In the genomic region with DNA sequence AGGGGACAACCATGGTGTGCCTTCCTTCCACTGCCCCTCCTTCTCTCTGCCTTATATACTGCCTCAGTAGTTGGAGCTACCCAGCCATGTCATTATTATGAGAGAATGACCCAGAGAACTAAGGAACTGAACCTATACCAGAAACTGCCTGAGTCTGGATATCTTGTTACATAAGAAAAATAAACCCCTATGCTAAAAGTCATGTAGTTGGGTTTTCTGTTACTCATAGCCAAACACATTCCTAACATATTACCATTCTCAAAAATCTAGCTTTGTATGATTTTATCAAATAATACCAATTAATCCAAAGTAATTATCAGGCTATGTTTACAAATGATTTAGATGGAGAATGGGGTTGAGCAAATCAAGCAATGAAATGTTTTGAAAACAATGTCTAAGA, we compare ENCODE assay signal across 16 cellular contexts.
"Had no signal": no experiment of that assay in that cellular context is flagged by ENCODE, and none has a peak within 500 bp of the region (broad histone marks: within the 10 kb centered on the region; RNA-seq: fewer than 3 reads in every experiment).

No MANE protein-coding gene starts in this region.

- H3K4me1 ChIP-seq: colonic mucosa, left ventricle myocardium inferior, stomach had no signal

- DNase-seq: activated CD4-positive, alpha-beta memory T cell treated with anti-CD3 and anti-CD28 coated beads for 36 hours; activated CD4-positive, alpha-beta T cell treated with anti-CD3 and anti-CD28 coated beads for 1 hour; activated gamma-delta T cell; activated T-cell treated with anti-CD3 and anti-CD28 coated beads, Interleukin-2, amount 50 U/mL, for 48 hours; anterior cingulate cortex; colonic mucosa; effector memory CD8-positive, alpha-beta T cell; foreskin keratinocyte; head of caudate nucleus; left ventricle myocardium inferior; mesendoderm; nephron progenitor cell; stomach; T-cell; T1000 had no signal

- H3K27ac ChIP-seq: colonic mucosa, foreskin keratinocyte, left ventricle myocardium inferior, stomach had no signal

- H3K4me3 Mint-ChIP-seq: activated CD4-positive, alpha-beta memory T cell treated with anti-CD3 and anti-CD28 coated beads for 36 hours; activated naive CD8-positive, alpha-beta T cell; effector memory CD8-positive, alpha-beta T cell; nephron progenitor cell; T-cell had no signal

- H3K36me3 Mint-ChIP-seq: activated CD4-positive, alpha-beta memory T cell treated with anti-CD3 and anti-CD28 coated beads for 36 hours; activated naive CD8-positive, alpha-beta T cell; T-cell had no signal

- H3K27ac Mint-ChIP-seq: activated CD4-positive, alpha-beta memory T cell treated with anti-CD3 and anti-CD28 coated beads for 36 hours; activated naive CD8-positive, alpha-beta T cell; effector memory CD8-positive, alpha-beta T cell; nephron progenitor cell; T-cell had no signal

- ATAC-seq: effector memory CD8-positive, alpha-beta T cell; foreskin keratinocyte; T-cell had no signal

- H3K36me3 ChIP-seq: colonic mucosa, left ventricle myocardium inferior, stomach had no signal

- H3K4me3 ChIP-seq: colonic mucosa, left ventricle myocardium inferior, stomach had no signal

- H3K9me3 ChIP-seq: colonic mucosa, left ventricle myocardium inferior, stomach had no signal

- H3K27me3 ChIP-seq: colonic mucosa, foreskin keratinocyte, stomach had no signal

- H3K27me3 Mint-ChIP-seq: activated naive CD8-positive, alpha-beta T cell; T-cell had no signal

- H3K4me1 Mint-ChIP-seq: nephron progenitor cell had no signal

- H3K9me3 Mint-ChIP-seq: activated CD4-positive, alpha-beta memory T cell treated with anti-CD3 and anti-CD28 coated beads for 36 hours; effector memory CD8-positive, alpha-beta T cell; nephron progenitor cell; T-cell had no signal
